8 cellular contexts compared by ENCODE assay signal in the genomic region with DNA sequence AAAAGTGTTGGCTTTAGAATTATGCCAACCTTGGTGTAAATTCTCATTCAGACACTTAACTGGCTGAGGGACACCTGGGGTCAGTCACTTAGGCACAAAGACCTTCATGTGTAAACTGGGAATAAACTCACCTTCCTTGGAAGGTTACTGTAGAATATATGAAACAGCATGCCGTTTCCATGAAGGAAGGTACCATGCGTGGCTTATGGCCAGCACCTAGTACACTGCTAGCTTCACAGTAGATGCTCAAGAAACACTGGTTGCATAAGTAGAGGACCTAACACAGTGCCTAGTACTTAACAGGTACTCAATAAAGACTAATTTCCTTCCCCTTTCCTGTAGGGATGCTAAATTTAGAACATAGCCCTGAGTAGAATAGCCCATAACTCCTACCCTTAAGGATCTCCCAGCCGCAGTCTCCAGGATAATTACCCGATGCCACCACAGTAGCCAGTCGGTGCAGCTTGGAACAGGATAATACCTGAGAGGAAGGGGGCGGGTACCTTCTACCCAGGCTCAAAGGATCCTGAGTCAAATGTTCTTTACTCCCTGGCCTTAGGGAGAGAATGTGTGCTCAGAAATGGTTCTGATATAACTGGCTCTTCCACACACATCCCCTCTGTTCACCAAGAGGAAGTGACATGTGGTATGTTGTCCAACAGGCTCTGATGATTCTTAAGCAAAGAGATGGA. TPM values are rescaled to one million over a fixed set of nuclear protein-coding genes. Genes with fewer than 3 reads are reported as not detected.
DNase-seq lines count a peak whose midpoint lies in the region; ATAC-seq and TF ChIP-seq lines count a peak whose summit lies in the region.

No MANE protein-coding gene starts in this region.

- peak; percentile 18 for ATAC-seq in RWPE2 (ENCODE audit: low read depth)
- no peak for ATAC-seq in gastrocnemius medialis
- no peak for ATAC-seq in HG02885 (IDR thresholded peaks at IDR 0.05; ENCODE audit: poor library complexity, unreplicated experiment)
- no peak for ATAC-seq in GM21360 (IDR thresholded peaks at IDR 0.05; ENCODE audit: unreplicated experiment)
- ATAC-seq in GM19455 (IDR thresholded peaks at IDR 0.05; ENCODE audit: unreplicated experiment): no peak
- no peak for ATAC-seq in omental fat pad (ENCODE audit: low FRiP score)

- TF ChIP-seq POLR2A in esophagus squamous epithelium (IDR thresholded peaks at IDR 0.05) (peak in 2 of 4 donors; percentile 12 to 43), gastrocnemius medialis (IDR thresholded peaks at IDR 0.05) (peak in 1 of 2 donors; percentile 12)

- H3K4me1 ChIP-seq in HAP-1: peaks cover 34% of the 10 kb centered on the region
- H3K4me1 ChIP-seq in RWPE2 (ENCODE audit: insufficient read depth, poor library complexity, severe bottlenecking): peaks cover 52% of the 10 kb centered on the region
- peaks cover 65 to 86% (median 65%) of the 10 kb centered on the region in 3 donors for H3K4me1 ChIP-seq in esophagus squamous epithelium
- H3K4me1 ChIP-seq in gastrocnemius medialis: peaks cover 52 to 64% of the 10 kb centered on the region in 2 donors

- DNase-seq in HAP-1 (ENCODE audit: low spot score in 2 of 2): no peak
- no peak for DNase-seq in RWPE2 (ENCODE audit: low spot score)
- DNase-seq in esophagus squamous epithelium (lab: John Stamatoyannopoulos, UW): no peak
- no peak for DNase-seq in gastrocnemius medialis
- no peak for DNase-seq in omental fat pad (ENCODE audit: low spot score)

- H3K27ac ChIP-seq in RWPE2 (ENCODE audit: poor library complexity, severe bottlenecking) (peak overlapping the region; percentile 99), esophagus squamous epithelium (peak overlapping the region; percentile 97 to 98 (median 98)), gastrocnemius medialis (peak overlapping the region; percentile 97 to 98 (median 97))

- H3K9me3 ChIP-seq in HAP-1 (no peaks in the 10 kb centered on the region), RWPE2 (ENCODE audit: severe bottlenecking) (no peaks in the 10 kb centered on the region), esophagus squamous epithelium (no peaks in the 10 kb centered on the region), gastrocnemius medialis (no peaks in the 10 kb centered on the region)

- H3K36me3 ChIP-seq in HAP-1 (replicated peaks) (peaks cover 35% of the 10 kb centered on the region), RWPE2 (ENCODE audit: low read depth) (peaks cover 79% of the 10 kb centered on the region), esophagus squamous epithelium (peaks cover 0 to 32% (median 4%) of the 10 kb centered on the region in 3 donors), gastrocnemius medialis (peaks cover 0 to 17% of the 10 kb centered on the region in 2 donors)

- peak overlapping the region; percentile 91 for H3K4me3 ChIP-seq in HAP-1
- H3K4me3 ChIP-seq in RWPE2 (ENCODE audit: severe bottlenecking): peak overlapping the region; percentile 54
- peak overlapping the region; percentile 68 to 90 (median 80) for H3K4me3 ChIP-seq in esophagus squamous epithelium
- peak overlapping the region; percentile 76 to 87 (median 82) for H3K4me3 ChIP-seq in gastrocnemius medialis

- 18 to 45% methylated on average over 5 to 6 of the region's 6 CpGs for WGBS in esophagus squamous epithelium, 2 donors

- intact Hi-C loops in esophagus squamous epithelium (cut with DNase I) (no loop called here), gastrocnemius medialis (cut with DNase I; ENCODE audit: low total_unique reads) (no loop called here)

- TF ChIP-seq CTCF in RWPE2 (IDR thresholded peaks at IDR 0.05; ENCODE audit: poor library complexity, severe bottlenecking): no peak
- peak in 1 of 6 experiments; percentile 5 for TF ChIP-seq CTCF in esophagus squamous epithelium (IDR thresholded peaks at IDR 0.05)
- TF ChIP-seq CTCF in gastrocnemius medialis (IDR thresholded peaks at IDR 0.05 in 4 of 5, conservative IDR thresholded peaks at IDR 0.05 in 1 of 5): no peak
- no peak for TF ChIP-seq CTCF in omental fat pad (IDR thresholded peaks at IDR 0.05)

- no peaks in the 10 kb centered on the region for H3K27me3 ChIP-seq in HAP-1 (ENCODE audit: low read depth)
- H3K27me3 ChIP-seq in RWPE2 (ENCODE audit: insufficient read depth, poor library complexity, severe bottlenecking): no peaks in the 10 kb centered on the region
- no peaks in the 10 kb centered on the region for H3K27me3 ChIP-seq in esophagus squamous epithelium
- no peaks in the 10 kb centered on the region for H3K27me3 ChIP-seq in gastrocnemius medialis

- in situ Hi-C loops in HAP-1 (cut with MboI; ENCODE audit: low sequenced_read_pairs): no loop called here
- in situ Hi-C loops in gastrocnemius medialis (cut with MboI; ENCODE audit: low sequenced_read_pairs in 4 of 4): loop anchor here in 1 of 4 donors (5.0 kb wide), 1 partner anchor 57 kb away; no protein-coding TSS in a partner anchor

RNA-seq across cellular contexts. Expression of a gene that starts 3.6 kb away (rescaled TPM):
- total RNA-seq in esophagus squamous epithelium (100 to 1,000 TPM in 1 of 4 donors, 10 to 100 TPM in 3; 65.4 to 105 (median 90.1) TPM), gastrocnemius medialis (10 to 100 TPM; 41.5 to 87.8 (median 55.3) TPM), omental fat pad (100 to 1,000 TPM in 2 of 4 donors, 10 to 100 TPM in 2; 65.0 to 140 (median 112) TPM)

RNA-seq across cellular contexts. Expression of a gene that starts 20.0 kb away (rescaled TPM):
- total RNA-seq in esophagus squamous epithelium (10 to 100 TPM; 11.4 to 47.1 (median 18.2) TPM), gastrocnemius medialis (1 to 10 TPM in 2 of 4 donors, under 1 TPM in 2; 0.46 to 1.9 (median 1.0) TPM), omental fat pad (1 to 10 TPM in 2 of 4 donors, under 1 TPM in 2; 0.82 to 4.8 (median 0.97) TPM)
